18 cellular contexts compared by ENCODE assay signal in the genomic region with DNA sequence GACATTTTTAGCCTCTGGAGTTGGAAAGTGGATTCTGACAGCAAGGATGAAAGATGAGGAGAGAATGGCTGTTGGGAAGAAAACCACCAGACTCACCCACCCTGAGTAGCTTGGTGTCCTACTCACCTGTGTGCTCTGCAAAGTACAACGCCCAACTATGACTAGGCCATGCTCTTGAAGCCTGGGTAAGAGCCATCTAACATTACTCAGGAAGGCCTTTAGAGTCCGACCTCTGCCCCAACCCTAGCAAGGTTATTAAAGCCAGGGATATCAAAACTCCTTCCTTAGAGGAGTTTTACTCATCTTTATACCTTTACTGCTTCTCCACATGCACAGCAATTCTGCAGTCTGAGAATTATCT. TPM values are rescaled to one million over a fixed set of nuclear protein-coding genes. Genes with fewer than 3 reads are reported as not detected.
DNase-seq lines count a peak whose midpoint lies in the region; ATAC-seq and TF ChIP-seq lines count a peak whose summit lies in the region.
"Had no signal": no experiment of that assay in that cellular context is flagged by ENCODE, and none has a peak within 500 bp of the region (broad histone marks: within the 10 kb centered on the region; RNA-seq: fewer than 3 reads in every experiment).

No MANE protein-coding gene starts in this region.

- H3K23ac ChIP-seq in IMR-90 (ENCODE audit: low read depth, low read length), result no peak overlapping the region

- H4K91ac ChIP-seq in IMR-90 (ENCODE audit: insufficient read depth, low read depth, low read length), result no peak overlapping the region

- H3K9me3 ChIP-seq in IMR-90 (ENCODE audit: control insufficient read depth, insufficient read depth, low read length) (no peaks in the 10 kb centered on the region), cardiac muscle cell (ENCODE audit: low read depth) (no peaks in the 10 kb centered on the region), mesodermal cell (ENCODE audit: control insufficient read depth, low read length) (no peaks in the 10 kb centered on the region), testis (no peaks in the 10 kb centered on the region)
- H3K9me3 ChIP-seq: MG63, Peyer's patch had no signal

- peak overlapping the region; percentile 89; the same call in 1 of the 2 replicates for H4K5ac ChIP-seq in IMR-90 (ENCODE audit: low read depth, low read length)

- DNase-seq in IMR-90, result no peak
- DNase-seq in cardiac muscle cell (ENCODE audit: low read depth in 1 of 2, low spot score in 1 of 2), result no peak
- DNase-seq in testis, result no peak
- DNase-seq in left lobe of liver (ENCODE audit: low spot score), result no peak
- no peak for DNase-seq in AG08395 (ENCODE audit: low spot score)
- DNase-seq: ACHN; CD4-positive, alpha-beta T cell; DMS79 treated with DMSO at 0.1 percent for 48 hours; NCI-H1105; NCI-H1694 treated with DMSO at 0.1 percent for 48 hours; NCI-H510A; Peyer's patch; SHP77 treated with DMSO at 0.1 percent for 48 hours had no signal

- H3K27ac ChIP-seq in IMR-90 (ENCODE audit: insufficient read depth, low read length), result peak overlapping the region; percentile 4; the same call in 1 of the 2 replicates
- H3K27ac ChIP-seq in cardiac muscle cell, result peak overlapping the region; percentile 92
- peak overlapping the region; percentile 37 for H3K27ac ChIP-seq in mesodermal cell (ENCODE audit: low read depth, low read length, severe bottlenecking)
- H3K27ac ChIP-seq in testis, result peak overlapping the region; percentile 40 to 76
- H3K27ac ChIP-seq: KMS-11, Peyer's patch had no signal

- no peak overlapping the region for H3K14ac ChIP-seq in IMR-90 (replicated peaks; ENCODE audit: low read depth, low read length)

- dilution Hi-C loops in IMR-90 (cut with HindIII; ENCODE audit: low sequenced_read_pairs, unreplicated experiment), result no loop called here

- no peak overlapping the region for H2BK15ac ChIP-seq in IMR-90 (ENCODE audit: low read depth, low read length)

- H3K4me3 ChIP-seq in IMR-90 (ENCODE audit: insufficient read depth, low read depth, low read length) (no peak overlapping the region), cardiac muscle cell (no peak overlapping the region), mesodermal cell (ENCODE audit: extremely low read depth, insufficient read depth, low read length, poor library complexity, severe bottlenecking) (no peak overlapping the region), testis (no peak overlapping the region)
- H3K4me3 ChIP-seq: GM23338, MG63, Peyer's patch had no signal

- no peak overlapping the region for H2BK120ac ChIP-seq in IMR-90 (ENCODE audit: low read depth, low read length)

- H4K20me1 ChIP-seq in IMR-90 (ENCODE audit: insufficient read depth, low read length), result peaks cover 3% of the 10 kb centered on the region; the same call in 1 of the 2 replicates

- in situ Hi-C loops in IMR-90 (cut with MboI; ENCODE audit: low sequenced_read_pairs), result no loop called here

- H2BK20ac ChIP-seq in IMR-90 (ENCODE audit: low read depth, low read length), result no peak overlapping the region; the same call in 1 of the 2 replicates

- no peak overlapping the region for H3K9ac ChIP-seq in IMR-90 (ENCODE audit: low read depth, low read length)
- H3K9ac ChIP-seq: KMS-11 had no signal

- TF ChIP-seq RAD21 in IMR-90 (IDR thresholded peaks at IDR 0.05; ENCODE audit: low read length), result no peak

- H3K4ac ChIP-seq in IMR-90 (ENCODE audit: low read depth, low read length), result no peak overlapping the region; the same call in 1 of the 2 replicates

- no peak overlapping the region for H3K56ac ChIP-seq in IMR-90 (ENCODE audit: extremely low read depth, insufficient read depth, low read length)

- POLR2A ChIA-PET in IMR-90 (lab: Charles Lee; ENCODE audit: unreplicated experiment), result no interaction called here

- no peak overlapping the region for H2AK9ac ChIP-seq in IMR-90 (replicated peaks; ENCODE audit: low read depth, low read length, poor library complexity)

- no peak overlapping the region for H2AK5ac ChIP-seq in IMR-90 (ENCODE audit: low read depth, low read length)

- no peak overlapping the region for H3K4me2 ChIP-seq in IMR-90 (ENCODE audit: low read depth, low read length)
- H3K4me2 ChIP-seq: GM23338, KMS-11 had no signal

- 0 out of 4 replicates have a peak overlapping the region, but pooled peaks of 1 of the 2 experiments have one; percentile 12 for H4K8ac ChIP-seq in IMR-90 (ENCODE audit: low read depth in 2 of 2, low read length in 2 of 2)

- H2AFZ ChIP-seq in IMR-90 (replicated peaks; ENCODE audit: low read length, poor library complexity), result no peak overlapping the region
- H2AFZ ChIP-seq: GM23338 had no signal

- intact Hi-C loops in IMR-90 (cut with micrococcal nuclease), result no loop called here
- intact Hi-C loops in testis (cut with DNase I; ENCODE audit: low total_unique reads), result no loop called here

- H2BK5ac ChIP-seq in IMR-90 (ENCODE audit: low read depth, low read length, poor library complexity, severe bottlenecking), result peak overlapping the region; percentile 89

- H3K27me3 ChIP-seq in IMR-90 (ENCODE audit: control insufficient read depth, insufficient read depth, low read length) (no peaks in the 10 kb centered on the region), cardiac muscle cell (no peaks in the 10 kb centered on the region), testis (no peaks in the 10 kb centered on the region)
- H3K27me3 ChIP-seq: MG63, Peyer's patch had no signal

- no TSS peak for BruUV-seq in IMR-90 (replicated peaks; lab: Mats Ljungman, UMichigan)

- no peak for ATAC-seq in IMR-90 (ENCODE audit: low read depth)
- no peak for ATAC-seq in left lobe of liver
- no peak for ATAC-seq in GM21528 (IDR thresholded peaks at IDR 0.05; ENCODE audit: low FRiP score, unreplicated experiment)
- ATAC-seq: GM23338 had no signal

- no peaks in the 10 kb centered on the region for H3K36me3 ChIP-seq in IMR-90 (ENCODE audit: control insufficient read depth, insufficient read depth, low read length)
- H3K36me3 ChIP-seq in cardiac muscle cell, result no peaks in the 10 kb centered on the region
- no peaks in the 10 kb centered on the region for H3K36me3 ChIP-seq in mesodermal cell (ENCODE audit: control insufficient read depth, insufficient read depth, low read length)
- no peaks in the 10 kb centered on the region for H3K36me3 ChIP-seq in testis (ENCODE audit: low read depth, missing control alignments)
- H3K36me3 ChIP-seq: MG63, Peyer's patch had no signal

- H3K18ac ChIP-seq in IMR-90 (ENCODE audit: low read depth, low read length), result peak overlapping the region; percentile 66; the same call in 1 of the 2 replicates

- peaks cover 5% of the 10 kb centered on the region for H3K9me1 ChIP-seq in IMR-90 (ENCODE audit: insufficient read depth, low read length)

- TF ChIP-seq POLR2A in IMR-90 (IDR thresholded peaks at IDR 0.05; ENCODE audit: low read depth, low read length) (no peak), testis (IDR thresholded peaks at IDR 0.05) (no peak)

- no peaks in the 10 kb centered on the region for H3K79me1 ChIP-seq in IMR-90 (ENCODE audit: low read depth in 1 of 2, low read length in 2 of 2)

- peaks cover 16% of the 10 kb centered on the region for H3K4me1 ChIP-seq in IMR-90 (ENCODE audit: control insufficient read depth, insufficient read depth, low read length)
- H3K4me1 ChIP-seq in cardiac muscle cell (ENCODE audit: low read depth), result peaks cover 54% of the 10 kb centered on the region
- H3K4me1 ChIP-seq in mesodermal cell (ENCODE audit: control insufficient read depth, insufficient read depth, low read length, poor library complexity, severe bottlenecking), result peaks cover 3% of the 10 kb centered on the region
- H3K4me1 ChIP-seq in testis, result peaks cover 17% of the 10 kb centered on the region
- H3K4me1 ChIP-seq: Peyer's patch had no signal

- WGBS in IMR-90 (ENCODE audit: extremely low coverage in 2 of 2, insufficient read length in 1 of 2), 2 experiments, result no CpG with 5 or more reads among the region's 2 CpGs
- 100% methylated on average over 2 of the region's 2 CpGs for WGBS in mesodermal cell (ENCODE audit: insufficient coverage in 2 of 2), 2 experiments
- WGBS in testis, 2 donors, result 75 to 89% methylated on average over 2 of the region's 2 CpGs

- TF ChIP-seq CTCF in IMR-90 (conservative IDR thresholded peaks at IDR 0.05; ENCODE audit: low read depth, low read length) (no peak), cardiac muscle cell (IDR thresholded peaks at IDR 0.05; ENCODE audit: low read depth, low read length) (no peak), testis (IDR thresholded peaks at IDR 0.05) (no peak)

- CTCF ChIA-PET in IMR-90 (lab: Yijun Ruan, JAX), result no interaction called here

TF ChIP-seq in IMR-90, 13 proteins besides CTCF, POLR2A, EP300 and RAD21 (continues in another document):
- no peak for TF ChIP-seq CHD1 (IDR thresholded peaks at IDR 0.05; ENCODE audit: low read depth, low read length)
- no peak for TF ChIP-seq FOS (IDR thresholded peaks at IDR 0.05; ENCODE audit: low read depth, low read length)
- TF ChIP-seq, protein P1, sequence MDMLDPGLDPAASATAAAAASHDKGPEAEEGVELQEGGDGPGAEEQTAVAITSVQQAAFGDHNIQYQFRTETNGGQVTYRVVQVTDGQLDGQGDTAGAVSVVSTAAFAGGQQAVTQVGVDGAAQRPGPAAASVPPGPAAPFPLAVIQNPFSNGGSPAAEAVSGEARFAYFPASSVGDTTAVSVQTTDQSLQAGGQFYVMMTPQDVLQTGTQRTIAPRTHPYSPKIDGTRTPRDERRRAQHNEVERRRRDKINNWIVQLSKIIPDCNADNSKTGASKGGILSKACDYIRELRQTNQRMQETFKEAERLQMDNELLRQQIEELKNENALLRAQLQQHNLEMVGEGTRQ (IDR thresholded peaks at IDR 0.05; ENCODE audit: low read depth, low read length), result no peak
- no peak for TF ChIP-seq CEBPB (IDR thresholded peaks at IDR 0.05; ENCODE audit: low read depth, low read length)
- no peak for TF ChIP-seq RFX5 (IDR thresholded peaks at IDR 0.05; ENCODE audit: low read depth, low read length)
- TF ChIP-seq BHLHE40 (IDR thresholded peaks at IDR 0.05; ENCODE audit: low read depth, low read length), result no peak

RNA-seq across cellular contexts. Expression of a gene that starts 18.0 kb away (rescaled TPM):
- 48.6 and 63.6 TPM in 2 replicates for total RNA-seq in IMR-90 (2012; rRNA removed)
- 21.1 and 25.3 TPM in 2 replicates for polyA plus RNA-seq in IMR-90 (2012; rRNA removed)
- 6.1 and 7.1 TPM in 2 replicates for polyA plus RNA-seq in IMR-90 (2012; cell fraction: cytosol; rRNA removed)
- polyA plus RNA-seq in IMR-90 (2012; cell fraction: nucleus; rRNA removed; ENCODE audit: low replicate concordance), result 3.5 and 27.9 TPM in 2 replicates
- 23.8 and 24.1 TPM in 2 replicates for total RNA-seq in cardiac muscle cell
- 32.6 and 37.9 TPM in 2 replicates for polyA plus RNA-seq in cardiac muscle cell
- polyA plus RNA-seq in mesodermal cell (2013, experiment 1 of 2), result 46.4 TPM
- 53.0 TPM for polyA plus RNA-seq in mesodermal cell (2013, experiment 2 of 2)
- 10 to 100 TPM; 39.4 to 51.3 TPM for total RNA-seq in testis
- polyA plus RNA-seq in testis (ENCODE audit: insufficient read depth, low read depth, low replicate concordance), result 46.5 TPM
- 14.8 TPM for total RNA-seq in left lobe of liver

Comparison
In these comparisons a context has a peak if more than half of its experiments do, and no peak if none do; other contexts are left out.
1. H3K27ac ChIP-seq: peak in every context shown above with its lines; median percentile 92 in cardiac muscle cell; 58 in testis; 37 in mesodermal cell; 4 in IMR-90.